ENCODE assay signal across 8 cellular contexts in the genomic region with DNA sequence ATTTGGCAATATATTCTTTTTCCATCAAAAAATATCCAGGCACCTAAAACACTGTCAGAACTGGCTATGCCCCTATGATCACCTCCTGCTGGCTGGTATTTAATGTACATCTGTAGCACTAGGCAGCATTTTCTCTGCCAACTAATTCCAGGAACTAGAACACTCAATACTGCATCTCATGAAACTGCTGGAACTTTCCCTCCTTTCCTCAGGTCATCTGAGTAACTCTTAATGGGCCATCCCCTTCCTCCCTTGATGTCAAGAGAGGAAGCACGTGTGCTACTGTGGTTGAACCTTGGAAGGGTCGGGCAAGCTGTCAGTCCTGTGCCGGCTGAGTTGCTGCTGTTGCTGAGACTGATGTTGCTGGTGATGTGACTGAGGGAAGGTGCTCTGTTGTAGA. TPM values are rescaled to one million over a fixed set of nuclear protein-coding genes. Genes with fewer than 3 reads are reported as not detected.
DNase-seq lines count a peak whose midpoint lies in the region; ATAC-seq, FAIRE-seq and TF ChIP-seq lines count a peak whose summit lies in the region.

No MANE protein-coding gene starts in this region.

- H3K9me3 Mint-ChIP-seq in natural killer cell treated with Interleukin-12 subunit alpha and Interleukin-12 subunit beta and Interleukin-15 and Interleukin-18, amount 100 ng/mL, for 72 hours = no peaks in the 10 kb centered on the region

- peaks cover 10 to 19% of the 10 kb centered on the region in 2 donors for H3K4me1 Mint-ChIP-seq in natural killer cell treated with Interleukin-12 subunit alpha and Interleukin-12 subunit beta and Interleukin-15 and Interleukin-18, amount 100 ng/mL, for 72 hours (ENCODE audit: low read depth in 2 of 2)

- peaks cover 20% of the 10 kb centered on the region for H3K36me3 Mint-ChIP-seq in natural killer cell treated with Interleukin-12 subunit alpha and Interleukin-12 subunit beta and Interleukin-15 and Interleukin-18, amount 100 ng/mL, for 72 hours

- H3K27me3 Mint-ChIP-seq in natural killer cell treated with Interleukin-12 subunit alpha and Interleukin-12 subunit beta and Interleukin-15 and Interleukin-18, amount 100 ng/mL, for 72 hours = no peaks in the 10 kb centered on the region

- H3K4me3 Mint-ChIP-seq in natural killer cell treated with Interleukin-12 subunit alpha and Interleukin-12 subunit beta and Interleukin-15 and Interleukin-18, amount 100 ng/mL, for 72 hours = no peak overlapping the region

- peak overlapping the region; percentile 7 to 24 for H3K27ac Mint-ChIP-seq in natural killer cell treated with Interleukin-12 subunit alpha and Interleukin-12 subunit beta and Interleukin-15 and Interleukin-18, amount 100 ng/mL, for 72 hours

- no peak for FAIRE-seq in D721Med (lab: Jason Lieb, UNC)

- TF ChIP-seq CTCF in D721Med (IDR thresholded peaks at IDR 0.05; ENCODE audit: insufficient read depth, missing control alignments) = no peak

- DNase-seq in stimulated activated CD4-positive, alpha-beta T cell treated with anti-CD3 and anti-CD28 coated beads, Interleukin-15, amount 100 ng/mL, for 24 hours = peak; percentile 28
- DNase-seq in stimulated activated CD4-positive, alpha-beta T cell treated with anti-CD3 and anti-CD28 coated beads, Interleukin-12 subunit alpha, Interleukin-12 subunit beta, amount 100 ng/mL, for 4 hours = no peak
- peak; percentile 24 for DNase-seq in astrocyte of the hippocampus (ENCODE audit: low read depth, low spot score)
- DNase-seq in natural killer cell treated with Interleukin-12 subunit alpha and Interleukin-12 subunit beta and Interleukin-15 and Interleukin-18, amount 100 ng/mL, for 72 hours (ENCODE audit: low spot score) = no peak
- no peak for DNase-seq in D721Med (ENCODE audit: insufficient read length, low spot score)
- no peak for DNase-seq in midbrain (lab: John Stamatoyannopoulos, UW)

- ATAC-seq in HG03342 (IDR thresholded peaks at IDR 0.05; ENCODE audit: unreplicated experiment) = peak; percentile 62
- ATAC-seq in natural killer cell treated with Interleukin-12 subunit alpha and Interleukin-12 subunit beta and Interleukin-15 and Interleukin-18, amount 100 ng/mL, for 72 hours = peak; percentile 79 to 89
- no peak for ATAC-seq in GM19324 (IDR thresholded peaks at IDR 0.05; ENCODE audit: low FRiP score, unreplicated experiment)

RNA-seq across cellular contexts. Expression of a gene that starts 39.4 kb away (rescaled TPM):
- total RNA-seq in natural killer cell treated with Interleukin-12 subunit alpha and Interleukin-12 subunit beta and Interleukin-15 and Interleukin-18, amount 100 ng/mL, for 72 hours = 100 to 1,000 TPM; 134 to 157 TPM

Comparison
In these comparisons a context has a peak if more than half of its experiments do, and no peak if none do; other contexts are left out.
1. DNase-seq: peak in stimulated activated CD4-positive, alpha-beta T cell treated with anti-CD3 and anti-CD28 coated beads, Interleukin-15, amount 100 ng/mL, for 24 hours (single experiment) and astrocyte of the hippocampus (single experiment); none in stimulated activated CD4-positive, alpha-beta T cell treated with anti-CD3 and anti-CD28 coated beads, Interleukin-12 subunit alpha, Interleukin-12 subunit beta, amount 100 ng/mL, for 4 hours (single experiment), natural killer cell treated with Interleukin-12 subunit alpha and Interleukin-12 subunit beta and Interleukin-15 and Interleukin-18, amount 100 ng/mL, for 72 hours (single experiment), D721Med (single experiment) and midbrain (single experiment).